In the genomic region with DNA sequence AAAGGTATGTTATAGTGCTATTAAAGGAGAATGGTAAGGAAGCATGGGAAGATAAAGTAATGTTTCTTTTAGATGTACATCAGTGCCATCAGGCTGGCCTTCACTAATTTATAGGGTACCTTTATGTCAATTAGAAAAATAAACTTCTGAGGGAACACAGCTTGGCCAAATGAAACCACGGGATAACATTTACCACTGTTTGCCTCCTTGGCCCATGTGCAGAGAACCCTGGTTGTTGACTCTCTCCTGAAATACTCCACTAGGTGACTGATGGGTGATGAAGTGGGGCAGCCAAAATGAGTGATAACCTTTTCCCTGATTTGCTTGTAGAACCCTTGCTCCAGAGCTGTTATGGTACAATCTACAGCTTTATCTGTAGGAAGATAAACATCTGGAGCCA, we compare ENCODE assay signal across 2 cellular contexts.
TF ChIP-seq lines count a peak whose summit lies in the region.

No MANE protein-coding gene starts in this region.

TF ChIP-seq in liver, 16 proteins besides CTCF, POLR2A, EP300 and RAD21:
- TF ChIP-seq TAF1 (conservative IDR thresholded peaks at IDR 0.05) (no peak), FOXA2 (IDR thresholded peaks at IDR 0.05) (peak; percentile 38), EGR1 (IDR thresholded peaks at IDR 0.05; ENCODE audit: low read depth in 2 of 2) (no peak), FOXA1 (IDR thresholded peaks at IDR 0.05) (no peak), YY1 (IDR thresholded peaks at IDR 0.05) (no peak), JUND (IDR thresholded peaks at IDR 0.05) (no peak), HNF4G (IDR thresholded peaks at IDR 0.05) (no peak), HNF4A (conservative IDR thresholded peaks at IDR 0.05) (peak in 1 of 2 donors; percentile 14), SP1 (IDR thresholded peaks at IDR 0.05) (no peak), GABPA (IDR thresholded peaks at IDR 0.05 in 1 of 2, conservative IDR thresholded peaks at IDR 0.05 in 1 of 2) (no peak), RXRA (IDR thresholded peaks at IDR 0.05) (peak in 1 of 2 donors; percentile 20), NR2F2 (IDR thresholded peaks at IDR 0.05) (no peak)
- TF ChIP-seq, protein P1, sequence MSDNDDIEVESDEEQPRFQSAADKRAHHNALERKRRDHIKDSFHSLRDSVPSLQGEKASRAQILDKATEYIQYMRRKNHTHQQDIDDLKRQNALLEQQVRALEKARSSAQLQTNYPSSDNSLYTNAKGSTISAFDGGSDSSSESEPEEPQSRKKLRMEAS (IDR thresholded peaks at IDR 0.05), result no peak
- TF ChIP-seq, protein P2, sequence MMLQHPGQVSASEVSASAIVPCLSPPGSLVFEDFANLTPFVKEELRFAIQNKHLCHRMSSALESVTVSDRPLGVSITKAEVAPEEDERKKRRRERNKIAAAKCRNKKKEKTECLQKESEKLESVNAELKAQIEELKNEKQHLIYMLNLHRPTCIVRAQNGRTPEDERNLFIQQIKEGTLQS (IDR thresholded peaks at IDR 0.05), result no peak
- TF ChIP-seq, protein P3, sequence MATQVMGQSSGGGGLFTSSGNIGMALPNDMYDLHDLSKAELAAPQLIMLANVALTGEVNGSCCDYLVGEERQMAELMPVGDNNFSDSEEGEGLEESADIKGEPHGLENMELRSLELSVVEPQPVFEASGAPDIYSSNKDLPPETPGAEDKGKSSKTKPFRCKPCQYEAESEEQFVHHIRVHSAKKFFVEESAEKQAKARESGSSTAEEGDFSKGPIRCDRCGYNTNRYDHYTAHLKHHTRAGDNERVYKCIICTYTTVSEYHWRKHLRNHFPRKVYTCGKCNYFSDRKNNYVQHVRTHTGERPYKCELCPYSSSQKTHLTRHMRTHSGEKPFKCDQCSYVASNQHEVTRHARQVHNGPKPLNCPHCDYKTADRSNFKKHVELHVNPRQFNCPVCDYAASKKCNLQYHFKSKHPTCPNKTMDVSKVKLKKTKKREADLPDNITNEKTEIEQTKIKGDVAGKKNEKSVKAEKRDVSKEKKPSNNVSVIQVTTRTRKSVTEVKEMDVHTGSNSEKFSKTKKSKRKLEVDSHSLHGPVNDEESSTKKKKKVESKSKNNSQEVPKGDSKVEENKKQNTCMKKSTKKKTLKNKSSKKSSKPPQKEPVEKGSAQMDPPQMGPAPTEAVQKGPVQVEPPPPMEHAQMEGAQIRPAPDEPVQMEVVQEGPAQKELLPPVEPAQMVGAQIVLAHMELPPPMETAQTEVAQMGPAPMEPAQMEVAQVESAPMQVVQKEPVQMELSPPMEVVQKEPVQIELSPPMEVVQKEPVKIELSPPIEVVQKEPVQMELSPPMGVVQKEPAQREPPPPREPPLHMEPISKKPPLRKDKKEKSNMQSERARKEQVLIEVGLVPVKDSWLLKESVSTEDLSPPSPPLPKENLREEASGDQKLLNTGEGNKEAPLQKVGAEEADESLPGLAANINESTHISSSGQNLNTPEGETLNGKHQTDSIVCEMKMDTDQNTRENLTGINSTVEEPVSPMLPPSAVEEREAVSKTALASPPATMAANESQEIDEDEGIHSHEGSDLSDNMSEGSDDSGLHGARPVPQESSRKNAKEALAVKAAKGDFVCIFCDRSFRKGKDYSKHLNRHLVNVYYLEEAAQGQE (IDR thresholded peaks at IDR 0.05), result no peak
- TF ChIP-seq, protein P4, sequence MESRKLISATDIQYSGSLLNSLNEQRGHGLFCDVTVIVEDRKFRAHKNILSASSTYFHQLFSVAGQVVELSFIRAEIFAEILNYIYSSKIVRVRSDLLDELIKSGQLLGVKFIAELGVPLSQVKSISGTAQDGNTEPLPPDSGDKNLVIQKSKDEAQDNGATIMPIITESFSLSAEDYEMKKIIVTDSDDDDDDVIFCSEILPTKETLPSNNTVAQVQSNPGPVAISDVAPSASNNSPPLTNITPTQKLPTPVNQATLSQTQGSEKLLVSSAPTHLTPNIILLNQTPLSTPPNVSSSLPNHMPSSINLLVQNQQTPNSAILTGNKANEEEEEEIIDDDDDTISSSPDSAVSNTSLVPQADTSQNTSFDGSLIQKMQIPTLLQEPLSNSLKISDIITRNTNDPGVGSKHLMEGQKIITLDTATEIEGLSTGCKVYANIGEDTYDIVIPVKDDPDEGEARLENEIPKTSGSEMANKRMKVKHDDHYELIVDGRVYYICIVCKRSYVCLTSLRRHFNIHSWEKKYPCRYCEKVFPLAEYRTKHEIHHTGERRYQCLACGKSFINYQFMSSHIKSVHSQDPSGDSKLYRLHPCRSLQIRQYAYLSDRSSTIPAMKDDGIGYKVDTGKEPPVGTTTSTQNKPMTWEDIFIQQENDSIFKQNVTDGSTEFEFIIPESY (IDR thresholded peaks at IDR 0.05), result no peak

TF ChIP-seq in HepG2, 621 proteins besides CTCF, POLR2A, EP300 and RAD21:
- no peak for TF ChIP-seq RBM22 (optimal IDR thresholded peaks at IDR 0.05; ENCODE audit: low read length)
- TF ChIP-seq ELF4 (CRISPR knock-in tag; IDR thresholded peaks at IDR 0.05; ENCODE audit: borderline replicate concordance), result no peak
- TF ChIP-seq, protein P5, sequence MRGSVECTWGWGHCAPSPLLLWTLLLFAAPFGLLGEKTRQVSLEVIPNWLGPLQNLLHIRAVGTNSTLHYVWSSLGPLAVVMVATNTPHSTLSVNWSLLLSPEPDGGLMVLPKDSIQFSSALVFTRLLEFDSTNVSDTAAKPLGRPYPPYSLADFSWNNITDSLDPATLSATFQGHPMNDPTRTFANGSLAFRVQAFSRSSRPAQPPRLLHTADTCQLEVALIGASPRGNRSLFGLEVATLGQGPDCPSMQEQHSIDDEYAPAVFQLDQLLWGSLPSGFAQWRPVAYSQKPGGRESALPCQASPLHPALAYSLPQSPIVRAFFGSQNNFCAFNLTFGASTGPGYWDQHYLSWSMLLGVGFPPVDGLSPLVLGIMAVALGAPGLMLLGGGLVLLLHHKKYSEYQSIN (CRISPR knock-in tag; IDR thresholded peaks at IDR 0.05; ENCODE audit: borderline replicate concordance), result no peak
- no peak for TF ChIP-seq MYC (CRISPR knock-in tag; IDR thresholded peaks at IDR 0.05; ENCODE audit: borderline replicate concordance)
- TF ChIP-seq ZFYVE20 (CRISPR knock-in tag; IDR thresholded peaks at IDR 0.05; ENCODE audit: borderline replicate concordance, low read depth), result no peak
- TF ChIP-seq ZNF7 (CRISPR knock-in tag; IDR thresholded peaks at IDR 0.05), result no peak
- no peak for TF ChIP-seq ZNF749 (CRISPR knock-in tag; IDR thresholded peaks at IDR 0.05; ENCODE audit: borderline replicate concordance)
- no peak for TF ChIP-seq CEBPG (CRISPR knock-in tag; IDR thresholded peaks at IDR 0.05)
- no peak for TF ChIP-seq ZBTB38 (CRISPR knock-in tag; IDR thresholded peaks at IDR 0.05)
- no peak for TF ChIP-seq RFXANK (CRISPR knock-in tag; IDR thresholded peaks at IDR 0.05)
- no peak for TF ChIP-seq ZNF33B (CRISPR knock-in tag; IDR thresholded peaks at IDR 0.05)
- TF ChIP-seq ELF1 (CRISPR knock-in tag; IDR thresholded peaks at IDR 0.05), result no peak
- no peak for TF ChIP-seq ZFY (CRISPR knock-in tag; IDR thresholded peaks at IDR 0.05)
- no peak for TF ChIP-seq NAIF1 (CRISPR knock-in tag; IDR thresholded peaks at IDR 0.05; ENCODE audit: borderline replicate concordance)
- TF ChIP-seq SALL1 (CRISPR knock-in tag; IDR thresholded peaks at IDR 0.05), result no peak
- no peak for TF ChIP-seq ZNF207 (IDR thresholded peaks at IDR 0.05; ENCODE audit: borderline replicate concordance)
